In genomic region chr12:60185060-60185459, GRCh38 we compare ENCODE assay signal across 11 cellular contexts.
"Had no signal": no experiment of that assay in that cellular context is flagged by ENCODE, and none has a peak within 500 bp of the region (broad histone marks: within the 10 kb centered on the region; RNA-seq: fewer than 3 reads in every experiment).

No MANE protein-coding gene starts in this region.

- H3K4me1 ChIP-seq: HAP-1 had no signal

- H2AFZ ChIP-seq: GM23248, GM23338 had no signal

- DNase-seq: GM23248, GOT3, H7, H9, HCEC 1CT, HFFc6 had no signal

- FAIRE-seq: H1, H54 had no signal

- ATAC-seq: GM23338, HCT116 had no signal

- H3K9ac ChIP-seq: GM23248 had no signal

- H3K9me3 ChIP-seq: HAP-1 had no signal

- H3K4me3 ChIP-seq: GM23248, GM23338, HAP-1 had no signal

- H3K36me3 ChIP-seq: HAP-1 had no signal

- H3K4me2 ChIP-seq: GM23338 had no signal

- H3K27ac ChIP-seq: GM23248 had no signal
